In genomic region chr1:155984341-155984740, GRCh38 we compare ENCODE assay signal across 9 cellular contexts. TPM values are rescaled to one million over a fixed set of nuclear protein-coding genes. Genes with fewer than 3 reads are reported as not detected.
DNase-seq lines count a peak whose midpoint lies in the region; ATAC-seq and TF ChIP-seq lines count a peak whose summit lies in the region.
"Had no signal": no experiment of that assay in that cellular context is flagged by ENCODE, and none has a peak within 500 bp of the region (broad histone marks: within the 10 kb centered on the region; RNA-seq: fewer than 3 reads in every experiment).

No MANE protein-coding gene starts in this region.

- peaks cover 76% of the 10 kb centered on the region for H3K4me1 Mint-ChIP-seq in GM23338

- peaks cover 44% of the 10 kb centered on the region for H3K4me1 ChIP-seq in GM23338 (ENCODE audit: insufficient read depth)
- H3K4me1 ChIP-seq in esophagus squamous epithelium, result peaks cover 42 to 71% (median 45%) of the 10 kb centered on the region in 3 donors
- peaks cover 40 to 42% of the 10 kb centered on the region in 2 donors for H3K4me1 ChIP-seq in gastrocnemius medialis
- H3K4me1 ChIP-seq in testis, result peaks cover 6% of the 10 kb centered on the region

- WGBS in esophagus squamous epithelium, 2 donors, result 66 to 77% methylated on average over 3 to 6 of the region's 7 CpGs
- 86 to 87% methylated on average over 4 to 7 of the region's 7 CpGs for WGBS in testis, 2 donors

- peaks cover 15% of the 10 kb centered on the region for H3K27me3 Mint-ChIP-seq in GM23338 (ENCODE audit: insufficient read depth, low read depth, poor library complexity)
- H3K27me3 Mint-ChIP-seq: activated CD4-positive, alpha-beta T cell treated with anti-CD3 and anti-CD28 coated beads, Interleukin-2, amount 10 ng/mL, durations not matched to agents 24 days and 14 days had no signal

- ATAC-seq in GM23338 (peak; percentile 85), gastrocnemius medialis (no peak), GM19397 (IDR thresholded peaks at IDR 0.05; ENCODE audit: unreplicated experiment) (no peak)

- TF ChIP-seq POLR2A in esophagus squamous epithelium (IDR thresholded peaks at IDR 0.05), result no peak
- no peak for TF ChIP-seq POLR2A in gastrocnemius medialis (IDR thresholded peaks at IDR 0.05)
- TF ChIP-seq POLR2A in testis (IDR thresholded peaks at IDR 0.05), result no peak

- in situ Hi-C loops in gastrocnemius medialis (cut with MboI; ENCODE audit: low sequenced_read_pairs in 4 of 4), result no loop called here

- peak; percentile 97 for DNase-seq in GM23338 (ENCODE audit: low spot score)
- DNase-seq in NCI-H2196 treated with DMSO at 0.1 percent for 48 hours (lab: John Stamatoyannopoulos, UW; ENCODE audit: unreplicated experiment), result peak; percentile 96
- no peak for DNase-seq in esophagus squamous epithelium (lab: John Stamatoyannopoulos, UW)
- DNase-seq in gastrocnemius medialis, result no peak
- no peak for DNase-seq in germinal center (ENCODE audit: low spot score)
- DNase-seq in MG63, result no peak
- no peak for DNase-seq in testis
- DNase-seq: activated CD4-positive, alpha-beta T cell treated with anti-CD3 and anti-CD28 coated beads, Interleukin-2, amount 10 ng/mL, durations not matched to agents 24 days and 14 days had no signal

- H3K36me3 Mint-ChIP-seq in GM23338 (ENCODE audit: low read depth), result peaks cover 8% of the 10 kb centered on the region

- H4K20me1 ChIP-seq in GM23338 (replicated peaks; ENCODE audit: insufficient read depth), result no peaks in the 10 kb centered on the region

- intact Hi-C loops in esophagus squamous epithelium (cut with DNase I) (no loop called here), gastrocnemius medialis (cut with DNase I; ENCODE audit: low total_unique reads) (no loop called here), testis (cut with DNase I; ENCODE audit: low total_unique reads) (no loop called here)

- H3K36me3 ChIP-seq in GM23338 (ENCODE audit: insufficient read depth), result no peaks in the 10 kb centered on the region
- no peaks in the 10 kb centered on the region for H3K36me3 ChIP-seq in esophagus squamous epithelium
- no peaks in the 10 kb centered on the region for H3K36me3 ChIP-seq in gastrocnemius medialis
- H3K36me3 ChIP-seq in MG63, result peaks cover 37% of the 10 kb centered on the region
- H3K36me3 ChIP-seq in testis (ENCODE audit: low read depth, missing control alignments), result no peaks in the 10 kb centered on the region

- peaks cover 15% of the 10 kb centered on the region for H3F3A ChIP-seq in GM23338 (replicated peaks; ENCODE audit: low read depth)

- H3K4me3 ChIP-seq in GM23338 (peak overlapping the region; percentile 33), esophagus squamous epithelium (no peak overlapping the region), gastrocnemius medialis (no peak overlapping the region), MG63 (no peak overlapping the region; the same call in 1 of the 2 replicates), testis (no peak overlapping the region)

- H3K4me2 ChIP-seq in GM23338, result peak overlapping the region; percentile 72

- no peak for TF ChIP-seq CTCF in GM23338 (conservative IDR thresholded peaks at IDR 0.05; ENCODE audit: low read depth in 2 of 2)
- TF ChIP-seq CTCF in esophagus squamous epithelium (IDR thresholded peaks at IDR 0.05), result no peak
- no peak for TF ChIP-seq CTCF in gastrocnemius medialis (IDR thresholded peaks at IDR 0.05 in 4 of 5, conservative IDR thresholded peaks at IDR 0.05 in 1 of 5)
- no peak for TF ChIP-seq CTCF in testis (IDR thresholded peaks at IDR 0.05)

- peaks cover 5% of the 10 kb centered on the region; the same call in 2 of the 3 replicates for H3K9me3 Mint-ChIP-seq in GM23338
- H3K9me3 Mint-ChIP-seq: activated CD4-positive, alpha-beta T cell treated with anti-CD3 and anti-CD28 coated beads, Interleukin-2, amount 10 ng/mL, durations not matched to agents 24 days and 14 days had no signal

- H3K9me2 ChIP-seq in GM23338 (ENCODE audit: insufficient read depth), result no peaks in the 10 kb centered on the region

- H3K27ac ChIP-seq in GM23338 (ENCODE audit: low read depth), result peak overlapping the region; percentile 69
- H3K27ac ChIP-seq in esophagus squamous epithelium, result peak overlapping the region in 3 of 4 donors; percentile 96 to 98 (median 97)
- H3K27ac ChIP-seq in gastrocnemius medialis, result peak overlapping the region; percentile 11 to 97 (median 89)
- no peak overlapping the region for H3K27ac ChIP-seq in testis

- no peaks in the 10 kb centered on the region for H3K27me3 ChIP-seq in GM23338 (ENCODE audit: insufficient read depth)
- H3K27me3 ChIP-seq in esophagus squamous epithelium, result no peaks in the 10 kb centered on the region
- H3K27me3 ChIP-seq in gastrocnemius medialis, result no peaks in the 10 kb centered on the region
- H3K27me3 ChIP-seq in MG63, result no peaks in the 10 kb centered on the region
- H3K27me3 ChIP-seq in testis, result no peaks in the 10 kb centered on the region

- no peaks in the 10 kb centered on the region for H3K9me3 ChIP-seq in esophagus squamous epithelium
- no peaks in the 10 kb centered on the region for H3K9me3 ChIP-seq in gastrocnemius medialis
- H3K9me3 ChIP-seq in MG63, result no peaks in the 10 kb centered on the region
- no peaks in the 10 kb centered on the region for H3K9me3 ChIP-seq in testis

- H3K79me2 ChIP-seq in GM23338 (replicated peaks; ENCODE audit: insufficient read depth), result no peaks in the 10 kb centered on the region

- peak overlapping the region; percentile 61 for H3K4me3 Mint-ChIP-seq in GM23338
- H3K4me3 Mint-ChIP-seq: activated CD4-positive, alpha-beta T cell treated with anti-CD3 and anti-CD28 coated beads, Interleukin-2, amount 10 ng/mL, durations not matched to agents 24 days and 14 days had no signal

- H3K27ac Mint-ChIP-seq in GM23338, result peak overlapping the region; percentile 97
- H3K27ac Mint-ChIP-seq: activated CD4-positive, alpha-beta T cell treated with anti-CD3 and anti-CD28 coated beads, Interleukin-2, amount 10 ng/mL, durations not matched to agents 24 days and 14 days had no signal

- no peak overlapping the region for H2AFZ ChIP-seq in GM23338

TF ChIP-seq in GM23338, 12 proteins besides CTCF, POLR2A, EP300 and RAD21:
- TF ChIP-seq CREB1 (CRISPR knock-in tag; IDR thresholded peaks at IDR 0.05; ENCODE audit: low read depth), result peak; percentile 66; the same call in 1 of the 2 replicates
- TF ChIP-seq STAT1 (IDR thresholded peaks at IDR 0.05; ENCODE audit: unreplicated experiment), result no peak

RNA-seq across cellular contexts. Expression of gene ARHGEF2, which starts 6.0 kb away (rescaled TPM):
- 64.0 and 87.6 TPM in 2 replicates for total RNA-seq in GM23338 (2014; rRNA removed; shearing (Covaris generic))
- polyA plus RNA-seq in GM23338 (2016; fragmentation: Nextera tagmentation; extraction: Ambion mirVana) (21.2 and 23.0 TPM in 2 replicates), testis (ENCODE audit: insufficient read depth, low read depth, low replicate concordance) (88.8 TPM)
- total RNA-seq in esophagus squamous epithelium (10 to 100 TPM; 22.6 to 38.3 (median 27.5) TPM), gastrocnemius medialis (10 to 100 TPM; 13.6 to 27.3 (median 26.4) TPM), testis (100 to 1,000 TPM in 1 of 2 donors, 10 to 100 TPM in 1; 56.6 to 124 TPM)
- 38.7 and 70.6 TPM in 2 replicates for total RNA-seq in MG63 (2014; rRNA removed; shearing (Covaris generic); ENCODE audit: low replicate concordance)

RNA-seq across cellular contexts. Expression of gene SSR2, which starts 36.4 kb away (rescaled TPM):
- 270 and 291 TPM in 2 replicates for total RNA-seq in GM23338 (2014; rRNA removed; shearing (Covaris generic))
- polyA plus RNA-seq in GM23338 (2016; fragmentation: Nextera tagmentation; extraction: Ambion mirVana) (130 and 136 TPM in 2 replicates), testis (ENCODE audit: insufficient read depth, low read depth, low replicate concordance) (289 TPM)
- total RNA-seq in esophagus squamous epithelium (100 to 1,000 TPM; 115 to 215 (median 179) TPM), gastrocnemius medialis (100 to 1,000 TPM in 2 of 4 donors, 10 to 100 TPM in 2; 70.6 to 118 (median 108) TPM), testis (100 to 1,000 TPM; 170 to 216 TPM)
- total RNA-seq in MG63 (2014; rRNA removed; shearing (Covaris generic); ENCODE audit: low replicate concordance), result 243 and 387 TPM in 2 replicates

RNA-seq across cellular contexts. Expression of gene RXFP4, which starts 42.9 kb away (rescaled TPM):
- not detected in 2 replicates for total RNA-seq in GM23338 (2014; rRNA removed; shearing (Covaris generic))
- polyA plus RNA-seq in GM23338 (2016; fragmentation: Nextera tagmentation; extraction: Ambion mirVana) (0.23 TPM in 1 of 2 replicates, not detected in the other), testis (ENCODE audit: insufficient read depth, low read depth, low replicate concordance) (not detected)
- total RNA-seq in esophagus squamous epithelium (not detected), gastrocnemius medialis (not detected), testis (1 to 10 TPM in 1 of 2 donors, under 1 TPM in 1; 0.37 to 1.1 TPM)
- not detected in 2 replicates for total RNA-seq in MG63 (2014; rRNA removed; shearing (Covaris generic); ENCODE audit: low replicate concordance)
- total RNA-seq: activated CD4-positive, alpha-beta T cell treated with anti-CD3 and anti-CD28 coated beads, Interleukin-2, amount 10 ng/mL, durations not matched to agents 24 days and 14 days had no signal

RNA-seq across cellular contexts. Expression of gene KHDC4, which starts 50.1 kb away (rescaled TPM):
- total RNA-seq in GM23338 (2014; rRNA removed; shearing (Covaris generic)), result 56.0 and 57.7 TPM in 2 replicates
- polyA plus RNA-seq in GM23338 (2016; fragmentation: Nextera tagmentation; extraction: Ambion mirVana), result 41.2 and 47.1 TPM in 2 replicates
- 10 to 100 TPM; 12.4 to 48.1 (median 33.9) TPM for total RNA-seq in esophagus squamous epithelium
- 10 to 100 TPM; 18.2 to 46.3 (median 26.3) TPM for total RNA-seq in gastrocnemius medialis
- total RNA-seq in MG63 (2014; rRNA removed; shearing (Covaris generic); ENCODE audit: low replicate concordance), result 26.0 and 32.1 TPM in 2 replicates
- 10 to 100 TPM; 84.5 to 95.3 TPM for total RNA-seq in testis
- polyA plus RNA-seq in testis (ENCODE audit: insufficient read depth, low read depth, low replicate concordance), result 45.5 TPM

Comparison
In these comparisons a context has a peak if more than half of its experiments do, and no peak if none do; other contexts are left out.
1. DNase-seq: peak in GM23338 (single experiment) and NCI-H2196 treated with DMSO at 0.1 percent for 48 hours (single experiment); none in esophagus squamous epithelium (single experiment), gastrocnemius medialis (0 of 2), germinal center (single experiment), MG63 (single experiment) and testis (single experiment).
2. H3K27ac ChIP-seq: peak in GM23338 (single experiment), esophagus squamous epithelium (3 of 4) and gastrocnemius medialis (4 of 4); none in testis (0 of 2).